23 cellular contexts compared by ENCODE assay signal in genomic region chr20:49818810-49819209, GRCh38. TPM values are rescaled to one million over a fixed set of nuclear protein-coding genes. Genes with fewer than 3 reads are reported as not detected.
DNase-seq lines count a peak whose midpoint lies in the region; ATAC-seq and TF ChIP-seq lines count a peak whose summit lies in the region.
"Had no signal": no experiment of that assay in that cellular context is flagged by ENCODE, and none has a peak within 500 bp of the region (broad histone marks: within the 10 kb centered on the region; RNA-seq: fewer than 3 reads in every experiment).

No MANE protein-coding gene starts in this region.

- no peaks in the 10 kb centered on the region for H3K27me3 ChIP-seq in SU-DHL-6 (ENCODE audit: low read length)
- H3K27me3 ChIP-seq in neutrophil: no peaks in the 10 kb centered on the region
- H3K27me3 ChIP-seq in upper lobe of right lung: no peaks in the 10 kb centered on the region

- peaks cover 48% of the 10 kb centered on the region for H3K36me3 Mint-ChIP-seq in activated naive CD4-positive, alpha-beta T cell treated with anti-CD3 and anti-CD28 coated beads for 36 hours (ENCODE audit: low read depth)

- H3K79me2 ChIP-seq in SU-DHL-6 (ENCODE audit: insufficient read depth, low read length): peaks cover 38% of the 10 kb centered on the region

- H3K9ac ChIP-seq in SU-DHL-6 (ENCODE audit: low read length): no peak overlapping the region

- H3K9me3 ChIP-seq in SU-DHL-6 (ENCODE audit: insufficient read depth, low read length) (no peaks in the 10 kb centered on the region), neutrophil (no peaks in the 10 kb centered on the region), upper lobe of right lung (no peaks in the 10 kb centered on the region)

- peaks cover 47% of the 10 kb centered on the region for H3K4me1 Mint-ChIP-seq in activated naive CD4-positive, alpha-beta T cell treated with anti-CD3 and anti-CD28 coated beads for 36 hours (ENCODE audit: low read depth)

- peaks cover 24% of the 10 kb centered on the region for H3K36me3 ChIP-seq in SU-DHL-6 (ENCODE audit: low read length)
- peaks cover 70% of the 10 kb centered on the region for H3K36me3 ChIP-seq in neutrophil
- H3K36me3 ChIP-seq in upper lobe of right lung: peaks cover 36% of the 10 kb centered on the region

- no peak overlapping the region for H3K4me3 Mint-ChIP-seq in activated naive CD4-positive, alpha-beta T cell treated with anti-CD3 and anti-CD28 coated beads for 36 hours
- H3K4me3 Mint-ChIP-seq: CD8-positive, alpha-beta memory T cell; HFFc6 had no signal

- H3K4me2 ChIP-seq in SU-DHL-6 (ENCODE audit: low read depth, low read length, poor library complexity, severe bottlenecking): no peak overlapping the region

- H3K9me3 Mint-ChIP-seq in activated naive CD4-positive, alpha-beta T cell treated with anti-CD3 and anti-CD28 coated beads for 36 hours: no peaks in the 10 kb centered on the region
- H3K9me3 Mint-ChIP-seq: CD8-positive, alpha-beta memory T cell; HFFc6; IgD-negative memory B cell had no signal

- peaks cover 79 to 85% of the 10 kb centered on the region in 2 experiments for H3K4me1 ChIP-seq in neutrophil (ENCODE audit: control insufficient read depth in 1 of 2, insufficient read depth in 1 of 2, low read depth in 1 of 2, low read length in 1 of 2)
- peaks cover 20% of the 10 kb centered on the region for H3K4me1 ChIP-seq in upper lobe of right lung

- H3K9me2 ChIP-seq in SU-DHL-6 (replicated peaks; ENCODE audit: insufficient read depth, low read length): no peaks in the 10 kb centered on the region

- ATAC-seq in upper lobe of right lung (peak; percentile 19), left lobe of liver (no peak)
- ATAC-seq: HCT116, HepG2 had no signal

- intact Hi-C loops in upper lobe of right lung (cut with DNase I): no loop called here
- intact Hi-C loops in activated naive CD4-positive, alpha-beta T cell treated with anti-CD3 and anti-CD28 coated beads for 36 hours (cut with micrococcal nuclease): loop anchor here (10.0 kb wide), 1 partner anchor 336 kb away; the partner anchor contains the start of gene PEDS1

- H3K27ac Mint-ChIP-seq in activated naive CD4-positive, alpha-beta T cell treated with anti-CD3 and anti-CD28 coated beads for 36 hours: no peak overlapping the region
- H3K27ac Mint-ChIP-seq: HFFc6, IgD-negative memory B cell had no signal

- no peaks in the 10 kb centered on the region for H3K27me3 Mint-ChIP-seq in activated naive CD4-positive, alpha-beta T cell treated with anti-CD3 and anti-CD28 coated beads for 36 hours (ENCODE audit: low read depth)
- H3K27me3 Mint-ChIP-seq: CD8-positive, alpha-beta memory T cell had no signal

- H3K4me3 ChIP-seq in SU-DHL-6 (ENCODE audit: insufficient read depth, low read length, poor library complexity, severe bottlenecking) (no peak overlapping the region), neutrophil (ENCODE audit: low read depth in 1 of 2, low read length in 1 of 2) (no peak overlapping the region), upper lobe of right lung (no peak overlapping the region)
- H3K4me3 ChIP-seq: GM12878 had no signal

- H2AFZ ChIP-seq in SU-DHL-6 (ENCODE audit: low read depth, low read length, severe bottlenecking): no peak overlapping the region

- no peaks in the 10 kb centered on the region for H4K20me1 ChIP-seq in SU-DHL-6 (ENCODE audit: low read depth, low read length)

- no peak for TF ChIP-seq CTCF in SU-DHL-6 (IDR thresholded peaks at IDR 0.05; ENCODE audit: insufficient read depth, low read length, poor library complexity, severe bottlenecking)
- no peak for TF ChIP-seq CTCF in neutrophil (IDR thresholded peaks at IDR 0.05)
- no peak for TF ChIP-seq CTCF in upper lobe of right lung (IDR thresholded peaks at IDR 0.05)

- DNase-seq in CD1c-positive myeloid dendritic cell (ENCODE audit: extremely low spot score) (peak; percentile 68), upper lobe of right lung (no peak), iPS-NIHi11 (ENCODE audit: low spot score) (no peak), left lobe of liver (ENCODE audit: low spot score) (no peak)
- DNase-seq in activated naive CD4-positive, alpha-beta T cell treated with anti-CD3 and anti-CD28 coated beads for 36 hours: no peak
- DNase-seq: ACHN; AML-193; CD8-positive, alpha-beta memory T cell; COR-L47; DMS 273 treated with DMSO at 0.1 percent for 48 hours; DMS53; DND-41; EL; GOT3; H7; HFFc6 had no signal

- CTCF ChIA-PET in activated naive CD4-positive, alpha-beta T cell treated with anti-CD3 and anti-CD28 coated beads for 36 hours (lab: Charles Lee): no interaction called here

- H3F3A ChIP-seq in SU-DHL-6 (ENCODE audit: insufficient read depth): peaks cover 48% of the 10 kb centered on the region

- H3K27ac ChIP-seq in SU-DHL-6 (ENCODE audit: low read depth, low read length): peak overlapping the region; percentile 15; the same call in 1 of the 2 replicates
- H3K27ac ChIP-seq in neutrophil: peak overlapping the region; percentile 75
- no peak overlapping the region for H3K27ac ChIP-seq in upper lobe of right lung
- H3K27ac ChIP-seq: C4-2B had no signal

RNA-seq across cellular contexts. Expression of gene SLC9A8, which starts 6.2 kb away (rescaled TPM):
- total RNA-seq in upper lobe of right lung: 15.0 TPM
- 8.6 TPM for total RNA-seq in left lobe of liver
- 10 to 100 TPM; 11.2 to 11.4 TPM for total RNA-seq in activated naive CD4-positive, alpha-beta T cell treated with anti-CD3 and anti-CD28 coated beads for 36 hours
